Comparison of ENCODE assay signal across 21 cellular contexts in the genomic region with DNA sequence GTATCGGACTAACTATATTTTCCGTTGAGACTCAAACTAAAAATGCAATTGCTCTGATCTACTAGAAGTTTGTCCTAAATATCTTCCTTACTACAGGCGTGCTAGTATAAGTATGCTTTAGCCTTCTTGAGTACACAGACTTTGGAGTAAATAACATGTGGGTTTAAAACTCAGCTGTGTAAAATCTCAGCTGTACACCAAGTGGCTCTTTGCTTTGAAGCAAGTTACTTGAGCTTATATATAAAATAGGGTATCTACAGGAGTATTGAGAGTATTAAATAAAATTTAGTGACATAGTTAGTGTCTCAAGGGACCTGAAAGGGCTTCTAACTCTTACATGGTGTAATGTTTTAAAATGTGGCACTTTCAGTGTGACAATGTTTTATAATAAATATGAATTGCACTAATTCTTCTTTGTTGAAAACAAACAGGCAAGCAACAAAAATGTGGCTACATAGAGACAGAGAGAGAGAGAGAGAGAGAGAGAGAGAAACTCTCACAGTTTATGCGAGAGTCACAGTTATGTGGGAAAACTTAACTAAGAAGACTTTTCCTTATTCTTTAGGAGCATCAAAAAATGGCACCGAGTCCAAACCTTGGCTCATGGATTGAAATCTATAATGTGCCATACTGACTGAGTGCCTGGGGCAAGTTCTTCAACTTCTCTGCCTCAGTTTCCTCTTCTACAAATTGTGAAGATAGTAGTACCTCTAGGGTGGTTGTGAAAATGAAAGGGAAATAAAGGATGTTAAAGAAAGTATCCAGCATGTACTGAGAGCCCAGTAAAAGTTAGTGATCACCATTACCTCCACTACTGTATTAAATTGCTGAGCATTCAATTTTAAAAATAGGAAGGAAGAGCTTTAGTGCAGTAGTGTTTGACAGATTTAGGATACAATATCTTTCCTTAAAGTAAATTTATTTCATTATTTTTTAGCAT.
A peak's percentile ranks its signal among the peaks of the same experiment; 100 is the strongest.
DNase-seq lines count a peak whose midpoint lies in the region; ATAC-seq, FAIRE-seq and TF ChIP-seq lines count a peak whose summit lies in the region.
"Had no signal": no experiment of that assay in that cellular context is flagged by ENCODE, and none has a peak within 500 bp of the region (broad histone marks: within the 10 kb centered on the region; RNA-seq: fewer than 3 reads in every experiment).

No MANE protein-coding gene starts in this region.

- no peak overlapping the region for H3K4ac ChIP-seq in trophoblast cell (ENCODE audit: low read depth, low read length)

- H4K91ac ChIP-seq in trophoblast cell (ENCODE audit: low read depth, low read length): no peak overlapping the region

- intact Hi-C loops in naive thymus-derived CD4-positive, alpha-beta T cell (cut with micrococcal nuclease): no loop called here

- no peaks in the 10 kb centered on the region for H3K27me3 ChIP-seq in astrocyte (ENCODE audit: insufficient read depth, low read length)
- no peaks in the 10 kb centered on the region for H3K27me3 ChIP-seq in layer of hippocampus (ENCODE audit: control insufficient read depth, insufficient read depth, low read length)
- H3K27me3 ChIP-seq in stomach smooth muscle (ENCODE audit: control insufficient read depth in 1 of 2, insufficient read depth in 2 of 2, low read length in 2 of 2): no peaks in the 10 kb centered on the region
- no peaks in the 10 kb centered on the region for H3K27me3 ChIP-seq in trophoblast cell (ENCODE audit: insufficient read depth, low read length)
- no peaks in the 10 kb centered on the region for H3K27me3 ChIP-seq in naive thymus-derived CD4-positive, alpha-beta T cell (ENCODE audit: control insufficient read depth in 2 of 2, insufficient read depth in 2 of 2, low read length in 2 of 2)
- H3K27me3 ChIP-seq: cardiac muscle cell had no signal

- H3K27ac ChIP-seq in HEK293 (ENCODE audit: extremely low read depth, low read depth, low read length): no peak overlapping the region
- H3K27ac ChIP-seq in astrocyte (ENCODE audit: low read depth, low read length): no peak overlapping the region
- H3K27ac ChIP-seq in layer of hippocampus (ENCODE audit: low read depth, low read length): peak overlapping the region; percentile 81
- peak overlapping the region; percentile 19 for H3K27ac ChIP-seq in stomach smooth muscle (ENCODE audit: low read length)
- no peak overlapping the region for H3K27ac ChIP-seq in trophoblast cell (ENCODE audit: low read depth, low read length)
- no peak overlapping the region for H3K27ac ChIP-seq in naive thymus-derived CD4-positive, alpha-beta T cell (ENCODE audit: low read depth, low read length)
- H3K27ac ChIP-seq: cardiac muscle cell had no signal

- H3K36me3 ChIP-seq in HEK293 (ENCODE audit: control insufficient read depth in 2 of 2, insufficient read depth in 1 of 2, low read length in 2 of 2): no peaks in the 10 kb centered on the region
- no peaks in the 10 kb centered on the region for H3K36me3 ChIP-seq in astrocyte (ENCODE audit: insufficient read depth, low read length)
- H3K36me3 ChIP-seq in stomach smooth muscle (ENCODE audit: control insufficient read depth in 2 of 2, insufficient read depth in 2 of 2, low read length in 2 of 2): no peaks in the 10 kb centered on the region
- no peaks in the 10 kb centered on the region for H3K36me3 ChIP-seq in trophoblast cell (ENCODE audit: control insufficient read depth in 1 of 2, insufficient read depth in 2 of 2, low read length in 2 of 2)
- no peaks in the 10 kb centered on the region for H3K36me3 ChIP-seq in naive thymus-derived CD4-positive, alpha-beta T cell (ENCODE audit: control insufficient read depth in 2 of 3, insufficient read depth in 3 of 3, low read length in 3 of 3)
- H3K36me3 ChIP-seq: cardiac muscle cell, HAP-1 had no signal

- H4K12ac ChIP-seq in trophoblast cell (ENCODE audit: low read depth, low read length): no peak overlapping the region

- WGBS in trophoblast cell (ENCODE audit: extremely low coverage, insufficient coverage, insufficient read length): no CpG with 5 or more reads among the region's 5 CpGs

- peak overlapping the region; percentile 54 for H3K27ac Mint-ChIP-seq in astrocyte (ENCODE audit: unreplicated experiment)
- H3K27ac Mint-ChIP-seq in naive thymus-derived CD4-positive, alpha-beta T cell: no peak overlapping the region
- H3K27ac Mint-ChIP-seq: activated naive CD8-positive, alpha-beta T cell treated with anti-CD3 and anti-CD28 coated beads, Interleukin-2, amount 10 ng/mL, durations not matched to agents 7 days and 5 days; CD8-positive, alpha-beta memory T cell; natural killer cell treated with Interleukin-12 subunit alpha and Interleukin-12 subunit beta and Interleukin-15 and Interleukin-18, amount 100 ng/mL, for 72 hours; stimulated activated naive B cell treated with anti-CD40 and anti-IgM and Interleukin-4, amounts not matched to agents 10 μg/mL and 1 μg/mL and 100 μg/mL, for 72 hours had no signal

- no peaks in the 10 kb centered on the region for H3K79me2 ChIP-seq in astrocyte (ENCODE audit: insufficient read depth, low read length)
- no peaks in the 10 kb centered on the region for H3K79me2 ChIP-seq in trophoblast cell (ENCODE audit: control insufficient read depth, insufficient read depth, low read length, poor library complexity)

- H3K4me1 ChIP-seq in HEK293 (ENCODE audit: control insufficient read depth, insufficient read depth, low read length) (peaks cover 2% of the 10 kb centered on the region; the same call in 1 of the 2 replicates), astrocyte (ENCODE audit: insufficient read depth, low read length) (no peaks in the 10 kb centered on the region), stomach smooth muscle (ENCODE audit: control insufficient read depth, insufficient read depth, low read length) (no peaks in the 10 kb centered on the region), trophoblast cell (ENCODE audit: control insufficient read depth in 1 of 2, insufficient read depth in 2 of 2, low read length in 2 of 2) (no peaks in the 10 kb centered on the region)
- no peaks in the 10 kb centered on the region for H3K4me1 ChIP-seq in naive thymus-derived CD4-positive, alpha-beta T cell (ENCODE audit: control insufficient read depth in 2 of 2, insufficient read depth in 2 of 2, low read length in 2 of 2)

- CTCF ChIA-PET in HEK293 (lab: Yijun Ruan, JAX): no interaction called here
- CTCF ChIA-PET in naive thymus-derived CD4-positive, alpha-beta T cell (lab: Charles Lee): no interaction called here

- H3K36me3 Mint-ChIP-seq in astrocyte (ENCODE audit: low read depth, unreplicated experiment): no peaks in the 10 kb centered on the region
- no peaks in the 10 kb centered on the region for H3K36me3 Mint-ChIP-seq in naive thymus-derived CD4-positive, alpha-beta T cell
- H3K36me3 Mint-ChIP-seq: activated naive CD8-positive, alpha-beta T cell treated with anti-CD3 and anti-CD28 coated beads, Interleukin-2, amount 10 ng/mL, durations not matched to agents 7 days and 5 days; CD8-positive, alpha-beta memory T cell; natural killer cell treated with Interleukin-12 subunit alpha and Interleukin-12 subunit beta and Interleukin-15 and Interleukin-18, amount 100 ng/mL, for 72 hours; stimulated activated naive B cell treated with anti-CD40 and anti-IgM and Interleukin-4, amounts not matched to agents 10 μg/mL and 1 μg/mL and 100 μg/mL, for 72 hours had no signal

- no peak for ATAC-seq in naive thymus-derived CD4-positive, alpha-beta T cell
- no peak for ATAC-seq in GM18519 (IDR thresholded peaks at IDR 0.05; ENCODE audit: low FRiP score, unreplicated experiment)
- ATAC-seq: natural killer cell treated with Interleukin-12 subunit alpha and Interleukin-12 subunit beta and Interleukin-15 and Interleukin-18, amount 100 ng/mL, for 72 hours; stimulated activated naive B cell treated with anti-CD40 and anti-IgM and Interleukin-4, amounts not matched to agents 10 μg/mL and 1 μg/mL and 100 μg/mL, for 72 hours had no signal

- no peaks in the 10 kb centered on the region for H3K27me3 Mint-ChIP-seq in astrocyte (ENCODE audit: low read depth, unreplicated experiment)
- peaks cover 7 to 10% (median 9%) of the 10 kb centered on the region in 5 donors for H3K27me3 Mint-ChIP-seq in naive thymus-derived CD4-positive, alpha-beta T cell

- no peak overlapping the region for H3K4me3 Mint-ChIP-seq in astrocyte (ENCODE audit: unreplicated experiment)
- no peak overlapping the region for H3K4me3 Mint-ChIP-seq in naive thymus-derived CD4-positive, alpha-beta T cell
- H3K4me3 Mint-ChIP-seq: activated naive CD8-positive, alpha-beta T cell treated with anti-CD3 and anti-CD28 coated beads, Interleukin-2, amount 10 ng/mL, durations not matched to agents 7 days and 5 days; CD8-positive, alpha-beta memory T cell; natural killer cell treated with Interleukin-12 subunit alpha and Interleukin-12 subunit beta and Interleukin-15 and Interleukin-18, amount 100 ng/mL, for 72 hours; stimulated activated naive B cell treated with anti-CD40 and anti-IgM and Interleukin-4, amounts not matched to agents 10 μg/mL and 1 μg/mL and 100 μg/mL, for 72 hours had no signal

- no peak for TF ChIP-seq CTCF in HEK293 (tag by site-specific recombination; IDR thresholded peaks at IDR 0.05)
- TF ChIP-seq CTCF in astrocyte (IDR thresholded peaks at IDR 0.05; ENCODE audit: insufficient read depth, low read depth, low read length): no peak

- H2BK12ac ChIP-seq in trophoblast cell (ENCODE audit: low read length): no peak overlapping the region

- no peak for FAIRE-seq in astrocyte (lab: Jason Lieb, UNC)
- FAIRE-seq: GM18507 had no signal

- no peaks in the 10 kb centered on the region for H3K9me3 Mint-ChIP-seq in astrocyte (ENCODE audit: unreplicated experiment)
- H3K9me3 Mint-ChIP-seq in naive thymus-derived CD4-positive, alpha-beta T cell: no peaks in the 10 kb centered on the region
- H3K9me3 Mint-ChIP-seq: activated naive CD8-positive, alpha-beta T cell treated with anti-CD3 and anti-CD28 coated beads, Interleukin-2, amount 10 ng/mL, durations not matched to agents 7 days and 5 days; CD8-positive, alpha-beta memory T cell; stimulated activated naive B cell treated with anti-CD40 and anti-IgM and Interleukin-4, amounts not matched to agents 10 μg/mL and 1 μg/mL and 100 μg/mL, for 72 hours had no signal

- H4K20me1 ChIP-seq in astrocyte (ENCODE audit: insufficient read depth, low read length): no peaks in the 10 kb centered on the region

- no peak overlapping the region for H3K23ac ChIP-seq in trophoblast cell (ENCODE audit: low read length)

- H3K4me2 ChIP-seq in astrocyte (ENCODE audit: low read length) (no peak overlapping the region), trophoblast cell (ENCODE audit: low read length) (no peak overlapping the region)

- H2BK120ac ChIP-seq in trophoblast cell (ENCODE audit: insufficient read depth, low read length, poor library complexity): no peak overlapping the region

- H3K9me3 ChIP-seq in HEK293 (ENCODE audit: control insufficient read depth, insufficient read depth, low read depth, low read length) (no peaks in the 10 kb centered on the region), astrocyte (ENCODE audit: insufficient read depth, low read depth, low read length) (no peaks in the 10 kb centered on the region), stomach smooth muscle (ENCODE audit: control insufficient read depth in 2 of 2, low read length in 2 of 2) (no peaks in the 10 kb centered on the region), trophoblast cell (ENCODE audit: insufficient read depth, low read depth, low read length) (no peaks in the 10 kb centered on the region)
- no peaks in the 10 kb centered on the region for H3K9me3 ChIP-seq in naive thymus-derived CD4-positive, alpha-beta T cell (ENCODE audit: control insufficient read depth in 2 of 3, low read length in 3 of 3)
- H3K9me3 ChIP-seq: HAP-1 had no signal

- H3K4me3 ChIP-seq in HEK293 (ENCODE audit: low read depth, low read length) (no peak overlapping the region), astrocyte (ENCODE audit: insufficient read depth, low read depth, low read length) (no peak overlapping the region), stomach smooth muscle (ENCODE audit: low read length in 2 of 2) (peak overlapping the region; percentile 48 to 52), trophoblast cell (ENCODE audit: low read depth, low read length) (no peak overlapping the region)
- H3K4me3 ChIP-seq in naive thymus-derived CD4-positive, alpha-beta T cell (ENCODE audit: low read length): no peak overlapping the region
- H3K4me3 ChIP-seq: cardiac muscle cell, HAP-1 had no signal

- H4K8ac ChIP-seq in trophoblast cell (ENCODE audit: low read depth, low read length): no peak overlapping the region

- H3K4me1 Mint-ChIP-seq in astrocyte (ENCODE audit: low read depth, unreplicated experiment): peaks cover 27% of the 10 kb centered on the region
- no peaks in the 10 kb centered on the region for H3K4me1 Mint-ChIP-seq in naive thymus-derived CD4-positive, alpha-beta T cell
- H3K4me1 Mint-ChIP-seq: activated naive CD8-positive, alpha-beta T cell treated with anti-CD3 and anti-CD28 coated beads, Interleukin-2, amount 10 ng/mL, durations not matched to agents 7 days and 5 days; CD8-positive, alpha-beta memory T cell; stimulated activated naive B cell treated with anti-CD40 and anti-IgM and Interleukin-4, amounts not matched to agents 10 μg/mL and 1 μg/mL and 100 μg/mL, for 72 hours had no signal

- H2AFZ ChIP-seq in astrocyte (ENCODE audit: low read depth, low read length) (no peak overlapping the region), trophoblast cell (ENCODE audit: insufficient read depth, low read length, poor library complexity) (no peak overlapping the region)

- DNase-seq in astrocyte (ENCODE audit: low read depth): no peak
- no peak for DNase-seq in trophoblast cell
- no peak for DNase-seq in naive thymus-derived CD4-positive, alpha-beta T cell
- DNase-seq in HT-29 (ENCODE audit: low spot score): no peak
- DNase-seq: activated CD8-positive, alpha-beta memory T cell treated with anti-CD3 and anti-CD28 coated beads for 24 hours; activated naive CD8-positive, alpha-beta T cell treated with anti-CD3 and anti-CD28 coated beads, Interleukin-2, amount 10 ng/mL, durations not matched to agents 7 days and 5 days; CD8-positive, alpha-beta memory T cell; head of caudate nucleus; islet precursor cell; NCI-H1417; NCI-H526; OCI-M1; stimulated activated naive B cell treated with anti-CD40 and anti-IgM and Interleukin-4, amounts not matched to agents 10 μg/mL and 1 μg/mL and 100 μg/mL, for 72 hours had no signal

- POLR2A ChIA-PET in HEK293 (lab: Yijun Ruan, JAX): no interaction called here
- POLR2A ChIA-PET in naive thymus-derived CD4-positive, alpha-beta T cell (lab: Charles Lee): no interaction called here

- no peak overlapping the region for H2AK5ac ChIP-seq in trophoblast cell (ENCODE audit: low read length)

- no peak overlapping the region for H3K18ac ChIP-seq in trophoblast cell (ENCODE audit: low read length)

- no peak overlapping the region for H3K14ac ChIP-seq in trophoblast cell (ENCODE audit: low read length)

- H3K9ac ChIP-seq in astrocyte (ENCODE audit: low read length) (no peak overlapping the region), stomach smooth muscle (ENCODE audit: low read length in 2 of 2) (peak overlapping the region in 1 of 2 donors; percentile 36), trophoblast cell (ENCODE audit: low read length) (no peak overlapping the region)

- H3K79me1 ChIP-seq in trophoblast cell (ENCODE audit: low read length): no peaks in the 10 kb centered on the region

- no peak overlapping the region for H2BK5ac ChIP-seq in trophoblast cell (ENCODE audit: low read depth, low read length, poor library complexity)

Comparison
In these comparisons a context has a peak if more than half of its experiments do, and no peak if none do; other contexts are left out.
1. H3K27ac ChIP-seq: peak in layer of hippocampus (single experiment) and stomach smooth muscle (single experiment); none in HEK293 (single experiment), astrocyte (single experiment), trophoblast cell (single experiment) and naive thymus-derived CD4-positive, alpha-beta T cell (single experiment).
2. H3K4me3 ChIP-seq: peak in stomach smooth muscle (2 of 2); none in HEK293 (single experiment), astrocyte (single experiment), trophoblast cell (single experiment) and naive thymus-derived CD4-positive, alpha-beta T cell (single experiment).